ENCODE assay signal across 24 cellular contexts in the genomic region with DNA sequence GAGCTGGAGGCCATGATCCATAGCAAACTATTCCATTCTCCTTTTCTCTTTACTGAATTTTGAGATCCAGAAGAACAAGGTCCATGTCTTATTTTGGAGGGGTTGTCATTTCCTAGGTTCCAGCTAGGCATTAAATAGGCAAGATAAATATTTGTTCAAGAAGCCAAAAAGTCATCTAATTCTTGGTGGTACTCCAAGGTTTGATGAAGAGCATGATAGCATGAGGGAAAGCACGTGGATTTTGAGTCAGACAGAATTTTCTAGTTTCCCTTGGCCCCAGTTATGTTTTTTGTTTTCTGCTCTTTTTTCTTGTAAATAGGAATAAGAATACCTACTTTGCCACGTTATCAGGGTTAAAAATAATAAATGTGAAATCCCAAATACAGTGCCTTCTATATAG.
"Had no signal": no experiment of that assay in that cellular context is flagged by ENCODE, and none has a peak within 500 bp of the region (broad histone marks: within the 10 kb centered on the region; RNA-seq: fewer than 3 reads in every experiment).

No MANE protein-coding gene starts in this region.

- H3K27me3 ChIP-seq: ascending aorta, body of pancreas had no signal

- ATAC-seq: activated CD4-positive, alpha-beta T cell treated with anti-CD3 and anti-CD28 coated beads for 36 hours; activated naive CD4-positive, alpha-beta T cell treated with anti-CD3 and anti-CD28 coated beads, Interleukin-2, amount 50 U/mL, for 72 hours; activated naive CD8-positive, alpha-beta T cell treated with anti-CD3 and anti-CD28 coated beads, Interleukin-2, amount 50 U/mL, for 24 hours; body of pancreas; PC-3 had no signal

- H3K4me3 ChIP-seq: body of pancreas had no signal

- FAIRE-seq: bronchial epithelial cell, RCC 7860 had no signal

- H3K27ac Mint-ChIP-seq: activated CD4-positive, alpha-beta memory T cell treated with anti-CD3 and anti-CD28 coated beads, Interleukin-2, amount 10 ng/mL, durations not matched to agents 7 days and 5 days; activated CD4-positive, alpha-beta T cell treated with anti-CD3 and anti-CD28 coated beads for 36 hours; activated naive CD4-positive, alpha-beta T cell treated with anti-CD3 and anti-CD28 coated beads, Interleukin-2, amount 50 U/mL, for 72 hours; activated naive CD8-positive, alpha-beta T cell treated with anti-CD3 and anti-CD28 coated beads, Interleukin-2, amount 50 U/mL, for 24 hours had no signal

- H3K4me1 Mint-ChIP-seq: activated CD4-positive, alpha-beta memory T cell treated with anti-CD3 and anti-CD28 coated beads, Interleukin-2, amount 10 ng/mL, durations not matched to agents 7 days and 5 days had no signal

- H3K4me1 ChIP-seq: body of pancreas had no signal

- H3K36me3 Mint-ChIP-seq: activated naive CD4-positive, alpha-beta T cell treated with anti-CD3 and anti-CD28 coated beads, Interleukin-2, amount 50 U/mL, for 72 hours had no signal

- DNase-seq: activated CD4-positive, alpha-beta memory T cell treated with anti-CD3 and anti-CD28 coated beads, Interleukin-2, amount 10 ng/mL, durations not matched to agents 7 days and 5 days; activated CD4-positive, alpha-beta T cell treated with anti-CD3 and anti-CD28 coated beads for 36 hours; activated CD4-positive, alpha-beta T cell treated with anti-CD3 and anti-CD28 coated beads, Interleukin-2, amount 50 U/mL, for 1 hour; activated naive CD4-positive, alpha-beta T cell; activated naive CD8-positive, alpha-beta T cell treated with anti-CD3 and anti-CD28 coated beads, Interleukin-2, amount 50 U/mL, for 24 hours; activated T-cell treated with anti-CD3 and anti-CD28 coated beads for 4 hours; activated T-cell treated with anti-CD3 and anti-CD28 coated beads, Interleukin-2, amount 50 U/mL, for 48 hours; amniotic stem cell; body of pancreas; central memory CD4-positive, alpha-beta T cell; NCI-H1048; NCI-H146; NCI-H187 treated with DMSO at 0.1 percent for 48 hours; NCI-H2081 treated with DMSO at 0.1 percent for 48 hours; NCI-H446; NCI-H524; PC-3; SHP77 treated with DMSO at 0.1 percent for 48 hours; T-helper 1 cell; WERI-Rb-1 had no signal

- H3K27me3 Mint-ChIP-seq: activated naive CD8-positive, alpha-beta T cell treated with anti-CD3 and anti-CD28 coated beads, Interleukin-2, amount 50 U/mL, for 24 hours had no signal

- H3K36me3 ChIP-seq: ascending aorta, WERI-Rb-1 had no signal

- H3K4me3 Mint-ChIP-seq: activated CD4-positive, alpha-beta memory T cell treated with anti-CD3 and anti-CD28 coated beads, Interleukin-2, amount 10 ng/mL, durations not matched to agents 7 days and 5 days; activated CD4-positive, alpha-beta T cell treated with anti-CD3 and anti-CD28 coated beads for 36 hours; activated naive CD8-positive, alpha-beta T cell treated with anti-CD3 and anti-CD28 coated beads, Interleukin-2, amount 50 U/mL, for 24 hours had no signal

- H3K9me3 ChIP-seq: ascending aorta, body of pancreas had no signal

- H3K27ac ChIP-seq: ascending aorta, body of pancreas, WERI-Rb-1 had no signal
